Comparison of ENCODE assay signal across 20 cellular contexts in the genomic region with DNA sequence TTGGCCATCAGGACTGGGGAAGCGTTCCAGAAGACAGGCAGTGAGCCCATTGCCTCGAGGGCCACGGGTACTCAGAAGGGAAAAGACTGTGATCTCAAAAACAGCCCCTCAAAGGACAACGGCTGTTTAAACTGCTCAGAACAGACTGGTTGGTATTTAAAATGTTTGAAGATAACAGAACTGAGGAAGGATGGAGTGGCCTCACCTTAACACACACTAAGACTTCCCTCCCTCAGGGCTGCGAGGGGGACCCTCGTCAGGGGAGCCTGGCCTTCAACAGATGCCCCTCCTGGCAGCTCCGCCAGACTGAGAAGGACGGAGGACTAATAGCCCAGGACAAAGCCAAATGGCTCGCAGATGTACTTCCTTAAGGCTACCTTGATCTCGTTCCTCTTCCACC. TPM values are rescaled to one million over a fixed set of nuclear protein-coding genes. Genes with fewer than 3 reads are reported as not detected.
DNase-seq lines count a peak whose midpoint lies in the region; ATAC-seq, FAIRE-seq and TF ChIP-seq lines count a peak whose summit lies in the region.
"Had no signal": no experiment of that assay in that cellular context is flagged by ENCODE, and none has a peak within 500 bp of the region (broad histone marks: within the 10 kb centered on the region; RNA-seq: fewer than 3 reads in every experiment).

No MANE protein-coding gene starts in this region.

- intact Hi-C loops in dendritic cell treated with granulocyte-macrophage colony-stimulating factor and Interleukin-4, amounts not matched to agents 40 ng/mL and 50 ng/mL, for 4 days (cut with micrococcal nuclease): no loop called here

- H3K4me1 ChIP-seq in CD4-positive, CD25-positive, alpha-beta regulatory T cell (ENCODE audit: control insufficient read depth, insufficient read depth, low read length, poor library complexity, severe bottlenecking): peaks cover 70% of the 10 kb centered on the region
- peaks cover 63% of the 10 kb centered on the region for H3K4me1 ChIP-seq in Karpas-422 (ENCODE audit: low read length)

- H3K36me3 ChIP-seq in CD4-positive, CD25-positive, alpha-beta regulatory T cell (ENCODE audit: control insufficient read depth, insufficient read depth, low read length): no peaks in the 10 kb centered on the region
- H3K36me3 ChIP-seq in Karpas-422 (ENCODE audit: insufficient read depth, low read length): peaks cover 2% of the 10 kb centered on the region; the same call in 1 of the 2 replicates

- H3K4me1 Mint-ChIP-seq in CD4-positive, CD25-positive, alpha-beta regulatory T cell: peaks cover 25 to 74% (median 62%) of the 10 kb centered on the region in 4 donors
- peaks cover 75% of the 10 kb centered on the region for H3K4me1 Mint-ChIP-seq in dendritic cell treated with granulocyte-macrophage colony-stimulating factor and Interleukin-4, amounts not matched to agents 40 ng/mL and 50 ng/mL, for 4 days (ENCODE audit: low read depth)
- peaks cover 39% of the 10 kb centered on the region for H3K4me1 Mint-ChIP-seq in osteocyte (ENCODE audit: unreplicated experiment)
- H3K4me1 Mint-ChIP-seq in progenitor cell of endocrine pancreas (ENCODE audit: low read depth): peaks cover 22% of the 10 kb centered on the region
- H3K4me1 Mint-ChIP-seq in naive thymus-derived CD8-positive, alpha-beta T cell: peaks cover 23 to 67% (median 58%) of the 10 kb centered on the region in 4 donors

- no peaks in the 10 kb centered on the region for H3K27me3 Mint-ChIP-seq in CD4-positive, CD25-positive, alpha-beta regulatory T cell
- H3K27me3 Mint-ChIP-seq in dendritic cell treated with granulocyte-macrophage colony-stimulating factor and Interleukin-4, amounts not matched to agents 40 ng/mL and 50 ng/mL, for 4 days: no peaks in the 10 kb centered on the region
- H3K27me3 Mint-ChIP-seq in osteocyte (ENCODE audit: unreplicated experiment): no peaks in the 10 kb centered on the region
- H3K27me3 Mint-ChIP-seq in progenitor cell of endocrine pancreas: no peaks in the 10 kb centered on the region
- H3K27me3 Mint-ChIP-seq in naive thymus-derived CD8-positive, alpha-beta T cell: no peaks in the 10 kb centered on the region

- H3K79me2 ChIP-seq in Karpas-422 (ENCODE audit: low read length): peaks cover 69% of the 10 kb centered on the region

- TF ChIP-seq CTCF in osteocyte (IDR thresholded peaks at IDR 0.05) (no peak), progenitor cell of endocrine pancreas (IDR thresholded peaks at IDR 0.05; ENCODE audit: unreplicated experiment) (no peak)

- no peaks in the 10 kb centered on the region for H3K9me3 ChIP-seq in CD4-positive, CD25-positive, alpha-beta regulatory T cell (ENCODE audit: control insufficient read depth in 2 of 2, low read length in 2 of 2)
- H3K9me3 ChIP-seq in Karpas-422 (ENCODE audit: low read length): no peaks in the 10 kb centered on the region

- H3K27me3 ChIP-seq in CD4-positive, CD25-positive, alpha-beta regulatory T cell (ENCODE audit: control insufficient read depth, insufficient read depth, low read length): no peaks in the 10 kb centered on the region
- no peaks in the 10 kb centered on the region for H3K27me3 ChIP-seq in Karpas-422 (ENCODE audit: low read length)

- no peaks in the 10 kb centered on the region; the same call in 1 of the 2 replicates for H4K20me1 ChIP-seq in Karpas-422 (ENCODE audit: insufficient read depth, low read depth, low read length)

- H3K36me3 Mint-ChIP-seq in CD4-positive, CD25-positive, alpha-beta regulatory T cell: peaks cover 5% of the 10 kb centered on the region
- H3K36me3 Mint-ChIP-seq in dendritic cell treated with granulocyte-macrophage colony-stimulating factor and Interleukin-4, amounts not matched to agents 40 ng/mL and 50 ng/mL, for 4 days (ENCODE audit: low read depth): peaks cover 29% of the 10 kb centered on the region
- peaks cover 7% of the 10 kb centered on the region for H3K36me3 Mint-ChIP-seq in osteocyte (ENCODE audit: unreplicated experiment)
- no peaks in the 10 kb centered on the region for H3K36me3 Mint-ChIP-seq in progenitor cell of endocrine pancreas (ENCODE audit: insufficient read depth)
- H3K36me3 Mint-ChIP-seq in naive thymus-derived CD8-positive, alpha-beta T cell: peaks cover 0 to 18% (median 0%) of the 10 kb centered on the region in 3 donors

- H3K9me2 ChIP-seq in Karpas-422 (replicated peaks; ENCODE audit: insufficient read depth, low read length): no peaks in the 10 kb centered on the region

- H3K4me2 ChIP-seq in Karpas-422 (ENCODE audit: low read depth, low read length, poor library complexity, severe bottlenecking): peak overlapping the region; percentile 95

- peak overlapping the region; percentile 47 to 99 (median 94) for H3K27ac Mint-ChIP-seq in CD4-positive, CD25-positive, alpha-beta regulatory T cell
- peak overlapping the region; percentile 84 for H3K27ac Mint-ChIP-seq in dendritic cell treated with granulocyte-macrophage colony-stimulating factor and Interleukin-4, amounts not matched to agents 40 ng/mL and 50 ng/mL, for 4 days
- H3K27ac Mint-ChIP-seq in osteocyte (ENCODE audit: unreplicated experiment) (no peak overlapping the region), progenitor cell of endocrine pancreas (no peak overlapping the region)
- H3K27ac Mint-ChIP-seq in naive thymus-derived CD8-positive, alpha-beta T cell: peak overlapping the region in 3 of 10 donors; percentile 7 to 46 (median 42)
- H3K27ac Mint-ChIP-seq: endodermal cell had no signal

- peak overlapping the region; percentile 87 for H3K27ac ChIP-seq in CD4-positive, CD25-positive, alpha-beta regulatory T cell (ENCODE audit: insufficient read depth, low read length, poor library complexity, severe bottlenecking)
- H3K27ac ChIP-seq in Karpas-422 (ENCODE audit: low read length): no peak overlapping the region
- H3K27ac ChIP-seq: VCaP had no signal

- H3K9me3 Mint-ChIP-seq in CD4-positive, CD25-positive, alpha-beta regulatory T cell: no peaks in the 10 kb centered on the region
- no peaks in the 10 kb centered on the region for H3K9me3 Mint-ChIP-seq in dendritic cell treated with granulocyte-macrophage colony-stimulating factor and Interleukin-4, amounts not matched to agents 40 ng/mL and 50 ng/mL, for 4 days
- H3K9me3 Mint-ChIP-seq in osteocyte (ENCODE audit: unreplicated experiment): no peaks in the 10 kb centered on the region
- H3K9me3 Mint-ChIP-seq in progenitor cell of endocrine pancreas (ENCODE audit: low read depth): no peaks in the 10 kb centered on the region
- no peaks in the 10 kb centered on the region for H3K9me3 Mint-ChIP-seq in naive thymus-derived CD8-positive, alpha-beta T cell
- H3K9me3 Mint-ChIP-seq: activated naive CD4-positive, alpha-beta T cell treated with anti-CD3 and anti-CD28 coated beads, Interleukin-2, amount 50 U/mL, for 72 hours; endodermal cell had no signal

- FAIRE-seq in frontal cortex (lab: Jason Lieb, UNC): no peak
- FAIRE-seq: GM12892 had no signal

- peak overlapping the region; percentile 91 for H3K4me3 ChIP-seq in CD4-positive, CD25-positive, alpha-beta regulatory T cell (ENCODE audit: low read depth, low read length)
- peak overlapping the region; percentile 97; the same call in 1 of the 2 replicates for H3K4me3 ChIP-seq in Karpas-422 (ENCODE audit: low read length)

- ATAC-seq in CD4-positive, CD25-positive, alpha-beta regulatory T cell (ENCODE audit: low read depth in 2 of 2): no peak
- no peak for ATAC-seq in naive thymus-derived CD8-positive, alpha-beta T cell

- POLR2A ChIA-PET in naive thymus-derived CD8-positive, alpha-beta T cell (lab: Charles Lee): interaction anchor here (1.4 kb wide), 1 partner anchor 151 kb away, joined by 5 read pairs; a partner anchor contains a TSS

- DNase-seq in CD4-positive, CD25-positive, alpha-beta regulatory T cell: no peak
- DNase-seq in Karpas-422 (no peak), osteocyte (ENCODE audit: extremely low spot score, unreplicated experiment) (peak; percentile 75), NCI-H446 treated with DMSO at 0.1 percent for 48 hours (lab: John Stamatoyannopoulos, UW) (no peak), progenitor cell of endocrine pancreas (ENCODE audit: low spot score, unreplicated experiment) (no peak), frontal cortex (ENCODE audit: low spot score in 2 of 2) (no peak)
- DNase-seq in naive thymus-derived CD8-positive, alpha-beta T cell: no peak
- DNase-seq: central memory CD4-positive, alpha-beta T cell; endodermal cell; GDM1; kidney glomerular epithelial cell; midbrain; MM.1S; NCI-H2029; NCI-H510A; Right ventricle myocardium superior had no signal

- H3K9ac ChIP-seq in Karpas-422 (ENCODE audit: low read length): no peak overlapping the region

- no peak overlapping the region for H2AFZ ChIP-seq in Karpas-422 (ENCODE audit: low read length)

- peak overlapping the region in 3 of 4 donors; percentile 89 to 97 (median 95) for H3K4me3 Mint-ChIP-seq in CD4-positive, CD25-positive, alpha-beta regulatory T cell
- no peak overlapping the region for H3K4me3 Mint-ChIP-seq in dendritic cell treated with granulocyte-macrophage colony-stimulating factor and Interleukin-4, amounts not matched to agents 40 ng/mL and 50 ng/mL, for 4 days
- H3K4me3 Mint-ChIP-seq in osteocyte (ENCODE audit: unreplicated experiment) (no peak overlapping the region), progenitor cell of endocrine pancreas (ENCODE audit: low read depth) (no peak overlapping the region)
- H3K4me3 Mint-ChIP-seq in naive thymus-derived CD8-positive, alpha-beta T cell: peak overlapping the region in 3 of 10 donors; percentile 17 to 97 (median 72)
- H3K4me3 Mint-ChIP-seq: endodermal cell had no signal

RNA-seq across cellular contexts. Expression of a gene that starts 2.6 kb away (rescaled TPM):
- 87.7 TPM for total RNA-seq in CD4-positive, CD25-positive, alpha-beta regulatory T cell
- 10 to 100 TPM; 10.7 to 15.5 (median 12.4) TPM for polyA plus RNA-seq in CD4-positive, CD25-positive, alpha-beta regulatory T cell
- total RNA-seq in Karpas-422 (2014; rRNA removed; shearing (Covaris generic); ENCODE audit: low replicate concordance): 25.0 and 39.6 TPM in 2 replicates
- total RNA-seq in osteocyte: 22.9 and 25.3 TPM in 2 replicates
- 17.4 and 18.4 TPM in 2 replicates for total RNA-seq in progenitor cell of endocrine pancreas
- total RNA-seq in frontal cortex: 12.6 TPM
- 10 to 100 TPM; 19.5 to 26.5 TPM for total RNA-seq in naive thymus-derived CD8-positive, alpha-beta T cell
- polyA plus RNA-seq in naive thymus-derived CD8-positive, alpha-beta T cell: 1 to 10 TPM; 5.1 to 6.3 (median 5.3) TPM

RNA-seq across cellular contexts. Expression of a gene that starts 59.9 kb away (rescaled TPM):
- 13.8 TPM for total RNA-seq in CD4-positive, CD25-positive, alpha-beta regulatory T cell
- 1 to 10 TPM in 1 of 4 donors, not detected in 3; 1.2 TPM for polyA plus RNA-seq in CD4-positive, CD25-positive, alpha-beta regulatory T cell
- 2.4 TPM in 1 of 2 replicates, not detected in the other for total RNA-seq in Karpas-422 (2014; rRNA removed; shearing (Covaris generic); ENCODE audit: low replicate concordance)
- total RNA-seq in osteocyte (2.0 and 6.2 TPM in 2 replicates), progenitor cell of endocrine pancreas (not detected in 2 replicates), frontal cortex (not detected)
- total RNA-seq in naive thymus-derived CD8-positive, alpha-beta T cell: 1 to 10 TPM in 1 of 2 experiments, not detected in 1; 3.4 TPM
- under 1 TPM in 1 of 3 donors, not detected in 2; 0.68 TPM for polyA plus RNA-seq in naive thymus-derived CD8-positive, alpha-beta T cell

Comparison
In these comparisons a context has a peak if more than half of its experiments do, and no peak if none do; other contexts are left out.
1. H3K27ac Mint-ChIP-seq: peak in CD4-positive, CD25-positive, alpha-beta regulatory T cell (3 of 3) and dendritic cell treated with granulocyte-macrophage colony-stimulating factor and Interleukin-4, amounts not matched to agents 40 ng/mL and 50 ng/mL, for 4 days (single experiment); none in osteocyte (single experiment) and progenitor cell of endocrine pancreas (single experiment).
2. H3K4me3 Mint-ChIP-seq: peak in CD4-positive, CD25-positive, alpha-beta regulatory T cell (3 of 4); none in dendritic cell treated with granulocyte-macrophage colony-stimulating factor and Interleukin-4, amounts not matched to agents 40 ng/mL and 50 ng/mL, for 4 days (single experiment), osteocyte (single experiment) and progenitor cell of endocrine pancreas (single experiment).